Comparison of ENCODE assay signal across 16 cellular contexts in genomic region chr5:158313027-158313738, GRCh38.
"Had no signal": no experiment of that assay in that cellular context is flagged by ENCODE, and none has a peak within 500 bp of the region (broad histone marks: within the 10 kb centered on the region; RNA-seq: fewer than 3 reads in every experiment).

No MANE protein-coding gene starts in this region.

- H3K9me3 ChIP-seq: gastrocnemius medialis, heart right ventricle, left ventricle myocardium inferior, mucosa of descending colon, neutrophil had no signal

- H3K4me1 ChIP-seq: gastrocnemius medialis had no signal

- ATAC-seq: effector memory CD8-positive, alpha-beta T cell; gastrocnemius medialis; heart right ventricle; mucosa of descending colon; naive thymus-derived CD4-positive, alpha-beta T cell had no signal

- H3K27me3 ChIP-seq: brain microvascular endothelial cell, gastrocnemius medialis, heart right ventricle, neutrophil had no signal

- H3K4me1 Mint-ChIP-seq: activated CD4-positive, alpha-beta T cell treated with anti-CD3 and anti-CD28 coated beads, Interleukin-2, amount 10 ng/mL, durations not matched to agents 7 days and 5 days; activated naive CD8-positive, alpha-beta T cell treated with anti-CD3 and anti-CD28 coated beads, Interleukin-2, amount 10 ng/mL, durations not matched to agents 7 days and 5 days; central memory CD8-positive, alpha-beta T cell; naive thymus-derived CD4-positive, alpha-beta T cell; stimulated activated effector memory CD8-positive, alpha-beta T cell treated with anti-CD3 and anti-CD28 coated beads, Interleukin-12 subunit alpha, Interleukin-12 subunit beta, amount 100 ng/mL, for 72 hours had no signal

- H3K27ac ChIP-seq: brain microvascular endothelial cell, epithelial cell of prostate, gastrocnemius medialis, heart right ventricle, left ventricle myocardium inferior, neutrophil had no signal

- DNase-seq: activated CD4-positive, alpha-beta T cell treated with anti-CD3 and anti-CD28 coated beads, Interleukin-2, amount 10 ng/mL, durations not matched to agents 7 days and 5 days; activated CD8-positive, alpha-beta memory T cell treated with anti-CD3 and anti-CD28 coated beads, Interleukin-2, amount 50 U/mL, for 48 hours; activated naive CD8-positive, alpha-beta T cell treated with anti-CD3 and anti-CD28 coated beads, Interleukin-2, amount 10 ng/mL, durations not matched to agents 7 days and 5 days; brain microvascular endothelial cell; effector memory CD8-positive, alpha-beta T cell; gastrocnemius medialis; heart right ventricle; left ventricle myocardium inferior; mucosa of descending colon; naive thymus-derived CD4-positive, alpha-beta T cell; retina had no signal

- H3K4me3 ChIP-seq: gastrocnemius medialis, heart right ventricle, left ventricle myocardium inferior, mucosa of descending colon had no signal

- H3K36me3 ChIP-seq: brain microvascular endothelial cell, gastrocnemius medialis, heart right ventricle, left ventricle myocardium inferior, neutrophil had no signal

- H3K4me3 Mint-ChIP-seq: activated CD4-positive, alpha-beta T cell treated with anti-CD3 and anti-CD28 coated beads, Interleukin-2, amount 10 ng/mL, durations not matched to agents 7 days and 5 days; activated naive CD8-positive, alpha-beta T cell treated with anti-CD3 and anti-CD28 coated beads, Interleukin-2, amount 10 ng/mL, durations not matched to agents 7 days and 5 days; central memory CD8-positive, alpha-beta T cell; effector memory CD8-positive, alpha-beta T cell; naive thymus-derived CD4-positive, alpha-beta T cell; stimulated activated effector memory CD8-positive, alpha-beta T cell treated with anti-CD3 and anti-CD28 coated beads, Interleukin-12 subunit alpha, Interleukin-12 subunit beta, amount 100 ng/mL, for 72 hours; T-helper 2 cell treated with Interferon-gamma antibody and Interleukin-4, amounts not matched to agents 5 μg/mL and 100 μg/mL, for 36 hours had no signal

- H3K36me3 Mint-ChIP-seq: activated naive CD8-positive, alpha-beta T cell treated with anti-CD3 and anti-CD28 coated beads, Interleukin-2, amount 10 ng/mL, durations not matched to agents 7 days and 5 days; naive thymus-derived CD4-positive, alpha-beta T cell; stimulated activated effector memory CD8-positive, alpha-beta T cell treated with anti-CD3 and anti-CD28 coated beads, Interleukin-12 subunit alpha, Interleukin-12 subunit beta, amount 100 ng/mL, for 72 hours had no signal

- H3K9me3 Mint-ChIP-seq: activated CD4-positive, alpha-beta T cell treated with anti-CD3 and anti-CD28 coated beads, Interleukin-2, amount 10 ng/mL, durations not matched to agents 7 days and 5 days; activated naive CD8-positive, alpha-beta T cell treated with anti-CD3 and anti-CD28 coated beads, Interleukin-2, amount 10 ng/mL, durations not matched to agents 7 days and 5 days; central memory CD8-positive, alpha-beta T cell; T-helper 2 cell treated with Interferon-gamma antibody and Interleukin-4, amounts not matched to agents 5 μg/mL and 100 μg/mL, for 36 hours had no signal

- H3K27me3 Mint-ChIP-seq: activated CD4-positive, alpha-beta T cell treated with anti-CD3 and anti-CD28 coated beads, Interleukin-2, amount 10 ng/mL, durations not matched to agents 7 days and 5 days had no signal

- H3K27ac Mint-ChIP-seq: activated CD4-positive, alpha-beta T cell treated with anti-CD3 and anti-CD28 coated beads, Interleukin-2, amount 10 ng/mL, durations not matched to agents 7 days and 5 days; activated naive CD8-positive, alpha-beta T cell treated with anti-CD3 and anti-CD28 coated beads, Interleukin-2, amount 10 ng/mL, durations not matched to agents 7 days and 5 days; effector memory CD8-positive, alpha-beta T cell; naive thymus-derived CD4-positive, alpha-beta T cell; stimulated activated effector memory CD8-positive, alpha-beta T cell treated with anti-CD3 and anti-CD28 coated beads, Interleukin-12 subunit alpha, Interleukin-12 subunit beta, amount 100 ng/mL, for 72 hours; T-helper 2 cell treated with Interferon-gamma antibody and Interleukin-4, amounts not matched to agents 5 μg/mL and 100 μg/mL, for 36 hours had no signal
